In the genomic region with DNA sequence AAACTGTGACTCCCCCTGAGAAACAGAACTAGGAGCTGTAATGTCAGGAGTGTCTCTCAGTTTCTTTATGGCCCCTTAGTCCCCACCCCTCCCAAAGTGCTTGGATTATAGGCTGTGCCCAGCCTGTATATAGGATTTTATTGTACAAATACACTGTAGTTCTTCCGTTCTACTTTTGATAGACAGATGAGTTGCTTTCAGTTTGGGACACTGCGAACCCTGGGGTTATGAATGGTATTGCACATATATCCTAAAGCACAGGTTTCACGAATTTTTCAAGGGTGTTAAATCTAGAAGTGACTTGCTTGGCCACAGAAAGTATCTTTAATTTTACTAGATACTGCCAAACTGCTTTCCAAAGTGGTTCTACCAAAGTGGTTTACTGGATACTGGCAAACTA, we compare ENCODE assay signal across 32 cellular contexts.
"Had no signal": no experiment of that assay in that cellular context is flagged by ENCODE, and none has a peak within 500 bp of the region (broad histone marks: within the 10 kb centered on the region; RNA-seq: fewer than 3 reads in every experiment).

No MANE protein-coding gene starts in this region.

- H3K9me3 ChIP-seq: SJSA1 had no signal

- H3K36me3 ChIP-seq: MG63, SJSA1 had no signal

- H3K4me2 ChIP-seq: PC-9, SK-N-SH had no signal

- H3K4me3 ChIP-seq: MG63, PC-9, SJSA1 had no signal

- H3K9ac ChIP-seq: SK-N-SH had no signal

- H3K27ac ChIP-seq: PC-9, SJSA1 had no signal

- FAIRE-seq: RCC 7860 had no signal

- ATAC-seq: Panc1 had no signal

- H3K27me3 ChIP-seq: MG63, SJSA1 had no signal

- DNase-seq: Kasumi-1, MG63, NCI-H1048, NCI-H1092 treated with DMSO at 0.1 percent for 48 hours, NCI-H1105 treated with DMSO at 0.1 percent for 48 hours, NCI-H1417, NCI-H1436, NCI-H146, NCI-H1694, NCI-H187, NCI-H1930, NCI-H2029 treated with DMSO at 0.1 percent for 48 hours, NCI-H2081 treated with DMSO at 0.1 percent for 48 hours, NCI-H2107, NCI-H2171, NCI-H226, NCI-H446 treated with DMSO at 0.1 percent for 48 hours, NCI-H510A, NCI-H524, NCI-H526, NCI-H69, NCI-H748 treated with DMSO at 0.1 percent for 48 hours, NCI-H82, PC-9, Right ventricle myocardium superior, SHP77 treated with DMSO at 0.1 percent for 48 hours, SK-N-SH, SW 1271, T-helper 1 cell had no signal

- H2AFZ ChIP-seq: PC-9 had no signal
